ENCODE assay signal across 28 cellular contexts in genomic region chr7:123439186-123439585, GRCh38.
DNase-seq lines count a peak whose midpoint lies in the region; ATAC-seq and TF ChIP-seq lines count a peak whose summit lies in the region.
"Had no signal": no experiment of that assay in that cellular context is flagged by ENCODE, and none has a peak within 500 bp of the region (broad histone marks: within the 10 kb centered on the region; RNA-seq: fewer than 3 reads in every experiment).

No MANE protein-coding gene starts in this region.

- H3K27me3 ChIP-seq in GM23338 (ENCODE audit: insufficient read depth) = no peaks in the 10 kb centered on the region
- H3K27me3 ChIP-seq: BE2C had no signal

- ATAC-seq in GM23338 = no peak
- no peak for ATAC-seq in left lobe of liver
- ATAC-seq: GM12878, PC-3 had no signal

- H3F3A ChIP-seq in GM23338 (replicated peaks; ENCODE audit: low read depth) = no peaks in the 10 kb centered on the region

- no peaks in the 10 kb centered on the region for H3K36me3 ChIP-seq in GM23338 (ENCODE audit: insufficient read depth)
- H3K36me3 ChIP-seq: BE2C had no signal

- peak overlapping the region; percentile 89 for H3K27ac ChIP-seq in GM23338 (ENCODE audit: low read depth)

- no peaks in the 10 kb centered on the region for H3K79me2 ChIP-seq in GM23338 (replicated peaks; ENCODE audit: insufficient read depth)

- H3K4me1 ChIP-seq in GM23338 (ENCODE audit: insufficient read depth) = peaks cover 18% of the 10 kb centered on the region

- DNase-seq in GM23338 (ENCODE audit: low spot score) = no peak
- DNase-seq in NCI-H69 (lab: John Stamatoyannopoulos, UW) = peak; percentile 21
- DNase-seq in epithelial cell of esophagus (ENCODE audit: low read depth) = peak; percentile 10
- DNase-seq in kidney tubule cell (ENCODE audit: low spot score) = peak; percentile 67
- no peak for DNase-seq in NCI-H1417 treated with DMSO at 0.1 percent for 48 hours (lab: John Stamatoyannopoulos, UW)
- no peak for DNase-seq in left lobe of liver (ENCODE audit: low spot score)
- no peak for DNase-seq in mesothelial cell of epicardium (ENCODE audit: low spot score in 2 of 2, unreplicated experiment in 2 of 2)
- DNase-seq in stimulated activated naive CD4-positive, alpha-beta T cell treated with Interleukin-2 at 50 U/mL for 16 hours (lab: John Stamatoyannopoulos, UW) = no peak
- DNase-seq: 8988T; ACHN; BE2C; CD8-positive, alpha-beta memory T cell; DMS 273 treated with DMSO at 0.1 percent for 48 hours; DMS79; EL; GDM1; NCI-H1048; NCI-H1417; NCI-H187 treated with DMSO at 0.1 percent for 48 hours; NCI-H2171 treated with DMSO at 0.1 percent for 48 hours; NCI-H345; NCI-H510A treated with DMSO at 0.1 percent for 48 hours; NCI-H774; NK-92 treated with Interleukin-12 subunit alpha and Interleukin-12 subunit beta, amount 100 ng/mL, for 24 hours; PC-3; SK-N-SH had no signal

- H3K27ac Mint-ChIP-seq in GM23338 (peak overlapping the region; percentile 89), mesothelial cell of epicardium (no peak overlapping the region)
- H3K27ac Mint-ChIP-seq: CD14-positive monocyte; CD8-positive, alpha-beta memory T cell had no signal

- 0 out of 3 replicates have a peak, but pooled peaks cover 2% of the 10 kb centered on the region for H3K9me3 Mint-ChIP-seq in GM23338
- H3K9me3 Mint-ChIP-seq in mesothelial cell of epicardium = no peaks in the 10 kb centered on the region

- no peaks in the 10 kb centered on the region for H3K27me3 Mint-ChIP-seq in GM23338 (ENCODE audit: insufficient read depth, low read depth, poor library complexity)
- no peaks in the 10 kb centered on the region for H3K27me3 Mint-ChIP-seq in mesothelial cell of epicardium (ENCODE audit: low read depth)
- H3K27me3 Mint-ChIP-seq: CD8-positive, alpha-beta memory T cell had no signal

- H3K4me1 Mint-ChIP-seq in GM23338 = peaks cover 26% of the 10 kb centered on the region
- H3K4me1 Mint-ChIP-seq in mesothelial cell of epicardium = no peaks in the 10 kb centered on the region
- H3K4me1 Mint-ChIP-seq: CD14-positive monocyte; CD8-positive, alpha-beta memory T cell had no signal

- 0 out of 2 replicates have a peak overlapping the region, but pooled peaks have one; percentile 15 for H2AFZ ChIP-seq in GM23338

- no peak overlapping the region for H3K4me3 ChIP-seq in GM23338
- no peak overlapping the region for H3K4me3 ChIP-seq in epithelial cell of esophagus (ENCODE audit: low read length)
- H3K4me3 ChIP-seq: GM12878 had no signal

- no peak overlapping the region for H3K4me3 Mint-ChIP-seq in GM23338
- H3K4me3 Mint-ChIP-seq in mesothelial cell of epicardium = no peak overlapping the region
- H3K4me3 Mint-ChIP-seq: CD14-positive monocyte; CD8-positive, alpha-beta memory T cell had no signal

- no peak overlapping the region for H3K4me2 ChIP-seq in GM23338
- H3K4me2 ChIP-seq: SK-N-SH had no signal

- H4K20me1 ChIP-seq in GM23338 (replicated peaks; ENCODE audit: insufficient read depth) = no peaks in the 10 kb centered on the region

- H3K36me3 Mint-ChIP-seq in GM23338 (ENCODE audit: low read depth) (peaks cover 4% of the 10 kb centered on the region; the same call in 1 of the 3 replicates), mesothelial cell of epicardium (no peaks in the 10 kb centered on the region)
- H3K36me3 Mint-ChIP-seq: CD14-positive monocyte; CD8-positive, alpha-beta memory T cell had no signal

- TF ChIP-seq CTCF in GM23338 (conservative IDR thresholded peaks at IDR 0.05; ENCODE audit: low read depth in 2 of 2) (no peak), epithelial cell of esophagus (IDR thresholded peaks at IDR 0.05; ENCODE audit: insufficient read depth, low read depth, low read length, missing control alignments) (no peak), mesothelial cell of epicardium (IDR thresholded peaks at IDR 0.05; ENCODE audit: unreplicated experiment) (no peak)

- peaks cover 5% of the 10 kb centered on the region; the same call in 1 of the 2 replicates for H3K9me2 ChIP-seq in GM23338 (ENCODE audit: insufficient read depth)
- H3K9me2 ChIP-seq: SK-N-SH had no signal

TF ChIP-seq in GM23338, 12 proteins besides CTCF, POLR2A, EP300 and RAD21 (continues in another document):
- TF ChIP-seq EZH2phosphoT487 (IDR thresholded peaks at IDR 0.05; ENCODE audit: unreplicated experiment) (no peak), CREB1 (CRISPR knock-in tag; IDR thresholded peaks at IDR 0.05; ENCODE audit: low read depth) (no peak), ZNF114 (CRISPR knock-in tag; IDR thresholded peaks at IDR 0.05) (no peak), JUNB (IDR thresholded peaks at IDR 0.05; ENCODE audit: unreplicated experiment) (no peak), EZH2 (IDR thresholded peaks at IDR 0.05; ENCODE audit: low read depth, unreplicated experiment) (no peak), STAT1 (IDR thresholded peaks at IDR 0.05; ENCODE audit: unreplicated experiment) (no peak), NANOG (IDR thresholded peaks at IDR 0.05; ENCODE audit: borderline replicate concordance) (no peak), REST (IDR thresholded peaks at IDR 0.05; ENCODE audit: unreplicated experiment) (no peak), ZNF331 (CRISPR knock-in tag; IDR thresholded peaks at IDR 0.05; ENCODE audit: low read depth) (no peak)
- TF ChIP-seq, protein P1, sequence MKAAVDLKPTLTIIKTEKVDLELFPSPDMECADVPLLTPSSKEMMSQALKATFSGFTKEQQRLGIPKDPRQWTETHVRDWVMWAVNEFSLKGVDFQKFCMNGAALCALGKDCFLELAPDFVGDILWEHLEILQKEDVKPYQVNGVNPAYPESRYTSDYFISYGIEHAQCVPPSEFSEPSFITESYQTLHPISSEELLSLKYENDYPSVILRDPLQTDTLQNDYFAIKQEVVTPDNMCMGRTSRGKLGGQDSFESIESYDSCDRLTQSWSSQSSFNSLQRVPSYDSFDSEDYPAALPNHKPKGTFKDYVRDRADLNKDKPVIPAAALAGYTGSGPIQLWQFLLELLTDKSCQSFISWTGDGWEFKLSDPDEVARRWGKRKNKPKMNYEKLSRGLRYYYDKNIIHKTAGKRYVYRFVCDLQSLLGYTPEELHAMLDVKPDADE (IDR thresholded peaks at IDR 0.05) = no peak

Comparison
In these comparisons a context has a peak if more than half of its experiments do, and no peak if none do; other contexts are left out.
1. DNase-seq: peak in NCI-H69 (single experiment), epithelial cell of esophagus (single experiment) and kidney tubule cell (single experiment); none in GM23338 (single experiment), NCI-H1417 treated with DMSO at 0.1 percent for 48 hours (single experiment), left lobe of liver (single experiment), mesothelial cell of epicardium (0 of 2) and stimulated activated naive CD4-positive, alpha-beta T cell treated with Interleukin-2 at 50 U/mL for 16 hours (single experiment).